ENCODE assay signal across 8 cellular contexts in genomic region chr21:37072988-37073416, GRCh38. TPM values are rescaled to one million over a fixed set of nuclear protein-coding genes. Genes with fewer than 3 reads are reported as not detected.
DNase-seq lines count a peak whose midpoint lies in the region; ATAC-seq and TF ChIP-seq lines count a peak whose summit lies in the region.

Gene PIGP, minus strand, starts transcription at chr21:37073071. Its CDS starts 556 bp downstream, at chr21:37072515.
Gene TTC3, plus strand, starts transcription at chr21:37073254. Its CDS starts 14,004 bp downstream, at chr21:37087258.

- peak in 1 of 2 donors; percentile 31 for TF ChIP-seq POLR2A in lower leg skin (IDR thresholded peaks at IDR 0.05)

- peak; percentile 65 for ATAC-seq in GM19438 (IDR thresholded peaks at IDR 0.05; ENCODE audit: low read depth, unreplicated experiment)
- ATAC-seq in HG03571 (IDR thresholded peaks at IDR 0.05; ENCODE audit: unreplicated experiment), result peak; percentile 71

- TF ChIP-seq CTCF in lower leg skin (IDR thresholded peaks at IDR 0.05), result no peak

- intact Hi-C loops in lower leg skin (cut with DNase I; ENCODE audit: low total_unique reads), result no loop called here

- DNase-seq in C1 segment of cervical spinal cord (lab: John Stamatoyannopoulos, UW), result peak in 13 of 14 donors; percentile 77 to 99 (median 93)
- peak; percentile 97 for DNase-seq in NCI-H82 (lab: John Stamatoyannopoulos, UW)
- DNase-seq in activated CD4-positive, alpha-beta T cell treated with anti-CD3 and anti-CD28 coated beads, Interleukin-2, amount 50 U/mL, for 48 hours, result peak; percentile 96 to 97
- DNase-seq in dermis microvascular lymphatic vessel endothelial cell (ENCODE audit: low read depth in 2 of 2), result peak; percentile 87 to 96
- DNase-seq in lower leg skin (ENCODE audit: low spot score in 2 of 2), result peak; percentile 92 to 99
- DNase-seq in stimulated activated CD4-positive, alpha-beta T cell treated with anti-CD3 and anti-CD28 coated beads, Interleukin-4, amount 100 ng/mL, for 48 hours (ENCODE audit: low read depth in 2 of 2), result peak; percentile 94 to 96

- WGBS in lower leg skin, 2 donors, result 0 to 2% methylated on average over 6 to 42 of the region's 61 CpGs

- peak within 1 kb of the TSS; percentile 92 for H3K4me3 ChIP-seq in lower leg skin (ENCODE audit: low read depth, poor library complexity, severe bottlenecking)

RNA-seq across cellular contexts. Expression of gene PIGP, which starts in this region (rescaled TPM):
- 2.6 and 3.9 TPM in 2 replicates for total RNA-seq in dermis microvascular lymphatic vessel endothelial cell
- total RNA-seq in lower leg skin, result 10 to 100 TPM in 3 of 4 donors, 1 to 10 TPM in 1; 6.0 to 17.5 (median 13.2) TPM

RNA-seq across cellular contexts. Expression of gene TTC3, which starts in this region (rescaled TPM):
- 87.8 and 120 TPM in 2 replicates for total RNA-seq in dermis microvascular lymphatic vessel endothelial cell
- total RNA-seq in lower leg skin, result 100 to 1,000 TPM in 1 of 4 donors, 10 to 100 TPM in 3; 77.6 to 111 (median 92.0) TPM

Comparison
In these comparisons a context has a peak if more than half of its experiments do, and no peak if none do; other contexts are left out.
1. Peak in every context shown above with its lines: DNase-seq, ATAC-seq and H3K4me3 ChIP-seq.